Comparison of ENCODE assay signal across 8 cellular contexts in the genomic region with DNA sequence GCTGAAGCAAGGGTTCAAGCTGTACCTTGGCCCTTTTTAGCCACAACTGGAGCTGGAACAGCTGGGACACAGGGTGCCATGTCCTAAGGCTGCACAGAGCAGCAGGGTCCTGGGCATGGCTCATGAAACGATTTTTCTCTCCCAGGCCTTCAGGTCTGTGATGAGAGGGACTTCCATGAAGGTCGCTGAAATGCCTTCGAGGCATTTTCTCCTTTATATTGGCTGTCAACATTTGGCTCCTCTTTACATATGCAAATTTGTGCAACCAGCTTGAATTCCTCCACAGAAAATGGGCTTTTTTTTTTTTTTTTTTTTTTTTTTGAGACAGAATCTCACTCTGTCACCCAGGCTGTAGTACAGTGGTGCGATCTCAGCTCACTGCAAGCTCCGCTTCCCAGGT.
"Had no signal": no experiment of that assay in that cellular context is flagged by ENCODE, and none has a peak within 500 bp of the region (broad histone marks: within the 10 kb centered on the region; RNA-seq: fewer than 3 reads in every experiment).

No MANE protein-coding gene starts in this region.

- DNase-seq: GM23248, GOT3, H7, HFFc6, IMR-90, KG1 had no signal

- ATAC-seq: HCT116, K562 had no signal

- H3K4me3 Mint-ChIP-seq: HFFc6 had no signal

- H3K27ac ChIP-seq: GM23248 had no signal

- H3K27ac Mint-ChIP-seq: HFFc6 had no signal

- H3K4me3 ChIP-seq: GM23248, K562 had no signal
